ENCODE assay signal across 1 cellular context in the genomic region with DNA sequence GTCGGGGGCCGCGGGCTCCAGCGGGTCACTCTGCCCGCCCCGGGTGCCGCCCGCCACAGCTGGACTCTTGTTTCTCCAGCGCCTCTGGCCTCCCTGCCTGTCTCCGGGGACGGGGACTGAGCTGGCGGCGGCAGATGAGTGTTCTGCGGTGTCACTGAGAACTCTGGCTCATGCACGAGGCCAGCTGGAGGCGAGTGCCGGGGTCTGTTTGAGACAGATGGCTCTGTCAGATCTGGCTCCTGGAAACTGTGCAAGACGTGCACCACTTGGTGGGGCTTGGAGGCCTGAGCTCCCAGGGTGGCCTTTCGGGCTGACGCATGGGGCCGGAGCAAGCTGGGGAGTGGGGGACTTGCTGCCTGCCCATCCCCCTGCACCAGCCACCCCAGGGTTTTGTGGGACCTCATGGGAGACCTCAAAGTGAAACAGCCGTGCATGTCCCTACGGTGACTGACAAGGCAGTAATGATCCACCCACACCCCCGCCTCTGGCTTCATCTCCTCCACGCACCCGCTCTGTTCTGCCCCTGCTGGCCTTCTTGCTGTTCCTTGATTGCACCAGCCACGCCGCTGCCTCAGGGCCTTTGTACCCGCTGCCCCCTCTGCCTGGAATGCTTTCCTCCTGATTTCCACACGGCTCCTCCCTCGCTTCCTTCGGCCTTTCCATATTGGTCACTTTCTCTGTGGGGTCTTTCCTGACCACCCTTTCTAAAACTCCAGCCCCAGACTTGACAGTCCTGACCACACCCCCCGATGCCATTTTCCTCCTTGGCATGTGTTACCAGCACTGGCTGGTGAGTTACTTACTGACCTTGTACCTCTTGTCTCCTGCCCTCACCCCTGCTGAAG.
A peak's percentile ranks its signal among the peaks of the same experiment; 100 is the strongest.
TF ChIP-seq lines count a peak whose summit lies in the region.

No MANE protein-coding gene starts in this region.

TF ChIP-seq in K562, 482 proteins besides CTCF, POLR2A, EP300 and RAD21 (continued from another document and continues in another):
- TF ChIP-seq, protein P1, sequence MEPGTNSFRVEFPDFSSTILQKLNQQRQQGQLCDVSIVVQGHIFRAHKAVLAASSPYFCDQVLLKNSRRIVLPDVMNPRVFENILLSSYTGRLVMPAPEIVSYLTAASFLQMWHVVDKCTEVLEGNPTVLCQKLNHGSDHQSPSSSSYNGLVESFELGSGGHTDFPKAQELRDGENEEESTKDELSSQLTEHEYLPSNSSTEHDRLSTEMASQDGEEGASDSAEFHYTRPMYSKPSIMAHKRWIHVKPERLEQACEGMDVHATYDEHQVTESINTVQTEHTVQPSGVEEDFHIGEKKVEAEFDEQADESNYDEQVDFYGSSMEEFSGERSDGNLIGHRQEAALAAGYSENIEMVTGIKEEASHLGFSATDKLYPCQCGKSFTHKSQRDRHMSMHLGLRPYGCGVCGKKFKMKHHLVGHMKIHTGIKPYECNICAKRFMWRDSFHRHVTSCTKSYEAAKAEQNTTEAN (CRISPR knock-in tag; IDR thresholded peaks at IDR 0.05), result no peak
- TF ChIP-seq TAF1 (IDR thresholded peaks at IDR 0.05; ENCODE audit: control insufficient read depth, extremely low read depth, insufficient read depth, low read length, severe bottlenecking) (no peak), TCF7L2 (IDR thresholded peaks at IDR 0.05; ENCODE audit: low read depth, low read length) (no peak), U2AF2 (optimal IDR thresholded peaks at IDR 0.05; ENCODE audit: low read depth, low read length) (no peak), NONO (IDR thresholded peaks at IDR 0.05; ENCODE audit: low read depth in 2 of 2, low read length in 1 of 2) (no peak), ZNF717 (CRISPR knock-in tag; IDR thresholded peaks at IDR 0.05) (no peak), CHCHD3 (CRISPR knock-in tag; IDR thresholded peaks at IDR 0.05) (no peak), ARID2 (IDR thresholded peaks at IDR 0.05) (no peak), ZNF589 (CRISPR knock-in tag; IDR thresholded peaks at IDR 0.05; ENCODE audit: low read depth) (no peak), CREM (IDR thresholded peaks at IDR 0.05; ENCODE audit: low read depth) (0 out of 2 replicates have a peak, but pooled peaks have one; percentile 12), ZNF766 (CRISPR knock-in tag; conservative IDR thresholded peaks at IDR 0.05) (no peak), KLF1 (tag; IDR thresholded peaks at IDR 0.05) (no peak), EZH2 (IDR thresholded peaks at IDR 0.05; ENCODE audit: borderline replicate concordance, low read depth, low read length) (no peak), SMARCA5 (IDR thresholded peaks at IDR 0.05) (peak; percentile 99), PTRF (tag; IDR thresholded peaks at IDR 0.05) (no peak), CAMTA2 (CRISPR knock-in tag; conservative IDR thresholded peaks at IDR 0.05) (no peak), NFRKB (IDR thresholded peaks at IDR 0.05; ENCODE audit: low read depth) (no peak), BRD4 (IDR thresholded peaks at IDR 0.05) (no peak), ZNF217 (CRISPR knock-in tag; IDR thresholded peaks at IDR 0.05) (no peak), ZKSCAN3 (CRISPR knock-in tag; IDR thresholded peaks at IDR 0.05) (no peak), MTA3 (IDR thresholded peaks at IDR 0.05; ENCODE audit: borderline replicate concordance) (no peak), RBM25 (IDR thresholded peaks at IDR 0.05; ENCODE audit: low read depth, low read length, severe bottlenecking) (peak; percentile 65), TCF3 (CRISPR knock-in tag; IDR thresholded peaks at IDR 0.05) (peak; percentile 61), ELF1 (tag; IDR thresholded peaks at IDR 0.05) (no peak), HDAC2 (IDR thresholded peaks at IDR 0.05) (0 out of 2 replicates have a peak, but pooled peaks have one; percentile 32), EHMT2 (IDR thresholded peaks at IDR 0.05) (no peak)
- TF ChIP-seq, protein P2, sequence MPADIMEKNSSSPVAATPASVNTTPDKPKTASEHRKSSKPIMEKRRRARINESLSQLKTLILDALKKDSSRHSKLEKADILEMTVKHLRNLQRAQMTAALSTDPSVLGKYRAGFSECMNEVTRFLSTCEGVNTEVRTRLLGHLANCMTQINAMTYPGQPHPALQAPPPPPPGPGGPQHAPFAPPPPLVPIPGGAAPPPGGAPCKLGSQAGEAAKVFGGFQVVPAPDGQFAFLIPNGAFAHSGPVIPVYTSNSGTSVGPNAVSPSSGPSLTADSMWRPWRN (IDR thresholded peaks at IDR 0.05; ENCODE audit: low read depth), result no peak
- TF ChIP-seq, protein P3, sequence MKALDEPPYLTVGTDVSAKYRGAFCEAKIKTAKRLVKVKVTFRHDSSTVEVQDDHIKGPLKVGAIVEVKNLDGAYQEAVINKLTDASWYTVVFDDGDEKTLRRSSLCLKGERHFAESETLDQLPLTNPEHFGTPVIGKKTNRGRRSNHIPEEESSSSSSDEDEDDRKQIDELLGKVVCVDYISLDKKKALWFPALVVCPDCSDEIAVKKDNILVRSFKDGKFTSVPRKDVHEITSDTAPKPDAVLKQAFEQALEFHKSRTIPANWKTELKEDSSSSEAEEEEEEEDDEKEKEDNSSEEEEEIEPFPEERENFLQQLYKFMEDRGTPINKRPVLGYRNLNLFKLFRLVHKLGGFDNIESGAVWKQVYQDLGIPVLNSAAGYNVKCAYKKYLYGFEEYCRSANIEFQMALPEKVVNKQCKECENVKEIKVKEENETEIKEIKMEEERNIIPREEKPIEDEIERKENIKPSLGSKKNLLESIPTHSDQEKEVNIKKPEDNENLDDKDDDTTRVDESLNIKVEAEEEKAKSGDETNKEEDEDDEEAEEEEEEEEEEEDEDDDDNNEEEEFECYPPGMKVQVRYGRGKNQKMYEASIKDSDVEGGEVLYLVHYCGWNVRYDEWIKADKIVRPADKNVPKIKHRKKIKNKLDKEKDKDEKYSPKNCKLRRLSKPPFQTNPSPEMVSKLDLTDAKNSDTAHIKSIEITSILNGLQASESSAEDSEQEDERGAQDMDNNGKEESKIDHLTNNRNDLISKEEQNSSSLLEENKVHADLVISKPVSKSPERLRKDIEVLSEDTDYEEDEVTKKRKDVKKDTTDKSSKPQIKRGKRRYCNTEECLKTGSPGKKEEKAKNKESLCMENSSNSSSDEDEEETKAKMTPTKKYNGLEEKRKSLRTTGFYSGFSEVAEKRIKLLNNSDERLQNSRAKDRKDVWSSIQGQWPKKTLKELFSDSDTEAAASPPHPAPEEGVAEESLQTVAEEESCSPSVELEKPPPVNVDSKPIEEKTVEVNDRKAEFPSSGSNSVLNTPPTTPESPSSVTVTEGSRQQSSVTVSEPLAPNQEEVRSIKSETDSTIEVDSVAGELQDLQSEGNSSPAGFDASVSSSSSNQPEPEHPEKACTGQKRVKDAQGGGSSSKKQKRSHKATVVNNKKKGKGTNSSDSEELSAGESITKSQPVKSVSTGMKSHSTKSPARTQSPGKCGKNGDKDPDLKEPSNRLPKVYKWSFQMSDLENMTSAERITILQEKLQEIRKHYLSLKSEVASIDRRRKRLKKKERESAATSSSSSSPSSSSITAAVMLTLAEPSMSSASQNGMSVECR (CRISPR knock-in tag; IDR thresholded peaks at IDR 0.05), result peak; percentile 76
- TF ChIP-seq, protein P4, sequence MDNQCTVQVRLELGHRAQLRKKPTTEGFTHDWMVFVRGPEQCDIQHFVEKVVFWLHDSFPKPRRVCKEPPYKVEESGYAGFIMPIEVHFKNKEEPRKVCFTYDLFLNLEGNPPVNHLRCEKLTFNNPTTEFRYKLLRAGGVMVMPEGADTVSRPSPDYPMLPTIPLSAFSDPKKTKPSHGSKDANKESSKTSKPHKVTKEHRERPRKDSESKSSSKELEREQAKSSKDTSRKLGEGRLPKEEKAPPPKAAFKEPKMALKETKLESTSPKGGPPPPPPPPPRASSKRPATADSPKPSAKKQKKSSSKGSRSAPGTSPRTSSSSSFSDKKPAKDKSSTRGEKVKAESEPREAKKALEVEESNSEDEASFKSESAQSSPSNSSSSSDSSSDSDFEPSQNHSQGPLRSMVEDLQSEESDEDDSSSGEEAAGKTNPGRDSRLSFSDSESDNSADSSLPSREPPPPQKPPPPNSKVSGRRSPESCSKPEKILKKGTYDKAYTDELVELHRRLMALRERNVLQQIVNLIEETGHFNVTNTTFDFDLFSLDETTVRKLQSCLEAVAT (IDR thresholded peaks at IDR 0.05), result no peak
- TF ChIP-seq, protein P5, sequence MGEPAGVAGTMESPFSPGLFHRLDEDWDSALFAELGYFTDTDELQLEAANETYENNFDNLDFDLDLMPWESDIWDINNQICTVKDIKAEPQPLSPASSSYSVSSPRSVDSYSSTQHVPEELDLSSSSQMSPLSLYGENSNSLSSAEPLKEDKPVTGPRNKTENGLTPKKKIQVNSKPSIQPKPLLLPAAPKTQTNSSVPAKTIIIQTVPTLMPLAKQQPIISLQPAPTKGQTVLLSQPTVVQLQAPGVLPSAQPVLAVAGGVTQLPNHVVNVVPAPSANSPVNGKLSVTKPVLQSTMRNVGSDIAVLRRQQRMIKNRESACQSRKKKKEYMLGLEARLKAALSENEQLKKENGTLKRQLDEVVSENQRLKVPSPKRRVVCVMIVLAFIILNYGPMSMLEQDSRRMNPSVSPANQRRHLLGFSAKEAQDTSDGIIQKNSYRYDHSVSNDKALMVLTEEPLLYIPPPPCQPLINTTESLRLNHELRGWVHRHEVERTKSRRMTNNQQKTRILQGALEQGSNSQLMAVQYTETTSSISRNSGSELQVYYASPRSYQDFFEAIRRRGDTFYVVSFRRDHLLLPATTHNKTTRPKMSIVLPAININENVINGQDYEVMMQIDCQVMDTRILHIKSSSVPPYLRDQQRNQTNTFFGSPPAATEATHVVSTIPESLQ (CRISPR knock-in tag; IDR thresholded peaks at IDR 0.05), result no peak
- TF ChIP-seq, protein P6, sequence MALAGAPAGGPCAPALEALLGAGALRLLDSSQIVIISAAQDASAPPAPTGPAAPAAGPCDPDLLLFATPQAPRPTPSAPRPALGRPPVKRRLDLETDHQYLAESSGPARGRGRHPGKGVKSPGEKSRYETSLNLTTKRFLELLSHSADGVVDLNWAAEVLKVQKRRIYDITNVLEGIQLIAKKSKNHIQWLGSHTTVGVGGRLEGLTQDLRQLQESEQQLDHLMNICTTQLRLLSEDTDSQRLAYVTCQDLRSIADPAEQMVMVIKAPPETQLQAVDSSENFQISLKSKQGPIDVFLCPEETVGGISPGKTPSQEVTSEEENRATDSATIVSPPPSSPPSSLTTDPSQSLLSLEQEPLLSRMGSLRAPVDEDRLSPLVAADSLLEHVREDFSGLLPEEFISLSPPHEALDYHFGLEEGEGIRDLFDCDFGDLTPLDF (CRISPR knock-in tag; IDR thresholded peaks at IDR 0.05), result no peak
- TF ChIP-seq, protein P7, sequence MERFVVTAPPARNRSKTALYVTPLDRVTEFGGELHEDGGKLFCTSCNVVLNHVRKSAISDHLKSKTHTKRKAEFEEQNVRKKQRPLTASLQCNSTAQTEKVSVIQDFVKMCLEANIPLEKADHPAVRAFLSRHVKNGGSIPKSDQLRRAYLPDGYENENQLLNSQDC (CRISPR knock-in tag; IDR thresholded peaks at IDR 0.05), result no peak
